8 cellular contexts compared by ENCODE assay signal in genomic region chr17:39668141-39668924, GRCh38. TPM values are rescaled to one million over a fixed set of nuclear protein-coding genes. Genes with fewer than 3 reads are reported as not detected.
DNase-seq lines count a peak whose midpoint lies in the region; ATAC-seq, FAIRE-seq and TF ChIP-seq lines count a peak whose summit lies in the region.

A gene with protein sequence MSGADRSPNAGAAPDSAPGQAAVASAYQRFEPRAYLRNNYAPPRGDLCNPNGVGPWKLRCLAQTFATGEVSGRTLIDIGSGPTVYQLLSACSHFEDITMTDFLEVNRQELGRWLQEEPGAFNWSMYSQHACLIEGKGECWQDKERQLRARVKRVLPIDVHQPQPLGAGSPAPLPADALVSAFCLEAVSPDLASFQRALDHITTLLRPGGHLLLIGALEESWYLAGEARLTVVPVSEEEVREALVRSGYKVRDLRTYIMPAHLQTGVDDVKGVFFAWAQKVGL (plus strand): TSS chr17:39668453. CDS start chr17:39668476, 23 bp downstream.

- H3K36me3 ChIP-seq in OCI-LY3 (replicated peaks; ENCODE audit: low read depth, low read length), result no peaks in the 10 kb centered on the region
- H3K36me3 ChIP-seq in neural progenitor cell, result no peaks in the 10 kb centered on the region
- H3K36me3 ChIP-seq in testis (ENCODE audit: low read depth, missing control alignments), result no peaks in the 10 kb centered on the region

- H2AFZ ChIP-seq in OCI-LY3 (ENCODE audit: low read depth, low read length) (peak within 1 kb of the TSS; percentile 57), neural progenitor cell (replicated peaks) (peak within 1 kb of the TSS; percentile 83)

- H3K79me2 ChIP-seq in OCI-LY3 (ENCODE audit: low read length) (no peaks in the 10 kb centered on the region), neural progenitor cell (ENCODE audit: low read depth) (no peaks in the 10 kb centered on the region)

- no peak within 1 kb of the TSS for H3K27ac ChIP-seq in 22Rv1
- no peak within 1 kb of the TSS for H3K27ac ChIP-seq in OCI-LY3 (ENCODE audit: low read length)
- no peak within 1 kb of the TSS for H3K27ac ChIP-seq in neural progenitor cell
- H3K27ac ChIP-seq in testis, result peak within 1 kb of the TSS in 1 of 2 donors; percentile 18

- no peak for TF ChIP-seq POLR2A in testis (IDR thresholded peaks at IDR 0.05)

- peak within 1 kb of the TSS; percentile 68 for H3K4me3 Mint-ChIP-seq in neural progenitor cell

- H4K20me1 ChIP-seq in OCI-LY3 (ENCODE audit: insufficient read depth, low read length), result no peaks in the 10 kb centered on the region
- peaks cover 29% of the 10 kb centered on the region for H4K20me1 ChIP-seq in neural progenitor cell (ENCODE audit: low read depth)

- H3K4me3 ChIP-seq in OCI-LY3 (ENCODE audit: low read length) (peak within 1 kb of the TSS; percentile 77), fibroblast of pulmonary artery (replicated peaks; ENCODE audit: low read depth, low read length) (no peak within 1 kb of the TSS), neural progenitor cell (peak within 1 kb of the TSS; percentile 53), testis (peak within 1 kb of the TSS; percentile 29 to 40)

- 3 to 5% methylated on average over 40 to 47 of the region's 73 CpGs for WGBS in testis, 2 donors

- H3K9ac ChIP-seq in OCI-LY3 (ENCODE audit: low read length) (peak within 1 kb of the TSS; percentile 68), neural progenitor cell (no peak within 1 kb of the TSS)

- no peaks in the 10 kb centered on the region for H3K9me3 ChIP-seq in OCI-LY3 (ENCODE audit: insufficient read depth, low read length)
- no peaks in the 10 kb centered on the region for H3K9me3 ChIP-seq in neural progenitor cell (ENCODE audit: low read depth)
- H3K9me3 ChIP-seq in testis, result no peaks in the 10 kb centered on the region

- H3K27ac Mint-ChIP-seq in neural progenitor cell, result no peak within 1 kb of the TSS

- ATAC-seq in HG03378 (IDR thresholded peaks at IDR 0.05; ENCODE audit: unreplicated experiment), result no peak

- H3F3A ChIP-seq in neural progenitor cell (ENCODE audit: low read depth), result peaks cover 22% of the 10 kb centered on the region

- H3K27me3 ChIP-seq in OCI-LY3 (ENCODE audit: low read depth, low read length) (peaks cover 6% of the 10 kb centered on the region), neural progenitor cell (peaks cover 68% of the 10 kb centered on the region), testis (no peaks in the 10 kb centered on the region)

- no peaks in the 10 kb centered on the region for H3K9me3 Mint-ChIP-seq in neural progenitor cell

- peaks cover 13% of the 10 kb centered on the region for H3K4me1 Mint-ChIP-seq in neural progenitor cell

- peak within 1 kb of the TSS; percentile 90 for H3K4me2 ChIP-seq in OCI-LY3 (ENCODE audit: low read length)
- H3K4me2 ChIP-seq in neural progenitor cell, result peak within 1 kb of the TSS; percentile 96

- DNase-seq in GM18507 (ENCODE audit: extremely low spot score, insufficient read length, low read depth) (peak; percentile 63), fibroblast of pulmonary artery (ENCODE audit: low read depth) (peak; percentile 61), neural progenitor cell (ENCODE audit: low spot score) (peak; percentile 92), testis (peak; percentile 82)
- DNase-seq in activated T-helper 9 cell treated with anti-CD3 and anti-CD28 coated beads, Interleukin-2, amount 50 U/mL, for 16 hours (ENCODE audit: low read depth), result peak; percentile 40

- H3K4me1 ChIP-seq in OCI-LY3 (ENCODE audit: low read length), result peaks cover 52% of the 10 kb centered on the region
- H3K4me1 ChIP-seq in neural progenitor cell, result peaks cover 28% of the 10 kb centered on the region
- H3K4me1 ChIP-seq in testis, result peaks cover 23% of the 10 kb centered on the region

- peak; percentile 77 for FAIRE-seq in GM18507 (lab: Jason Lieb, UNC)

- H3K27me3 Mint-ChIP-seq in neural progenitor cell (ENCODE audit: insufficient read depth, low read depth), result peaks cover 27% of the 10 kb centered on the region

- TF ChIP-seq CTCF in 22Rv1 (IDR thresholded peaks at IDR 0.05), result peak; percentile 88
- peak; percentile 62 for TF ChIP-seq CTCF in OCI-LY3 (IDR thresholded peaks at IDR 0.05; ENCODE audit: low read depth, low read length)
- peak; percentile 48 for TF ChIP-seq CTCF in fibroblast of pulmonary artery (IDR thresholded peaks at IDR 0.05; ENCODE audit: low read length, missing control alignments)
- TF ChIP-seq CTCF in neural progenitor cell (IDR thresholded peaks at IDR 0.05), result peak; percentile 73
- TF ChIP-seq CTCF in testis (IDR thresholded peaks at IDR 0.05), result peak; percentile 49 to 67 (median 56)

- intact Hi-C loops in testis (cut with DNase I; ENCODE audit: low total_unique reads), result no loop called here

- peaks cover 2% of the 10 kb centered on the region for H3K36me3 Mint-ChIP-seq in neural progenitor cell

RNA-seq across cellular contexts. Expression of the gene that starts here (rescaled TPM):
- total RNA-seq in neural progenitor cell (ENCODE audit: low replicate concordance) (0.28 TPM in 1 of 2 replicates, not detected in the other), testis (1 to 10 TPM; 2.6 to 2.7 TPM)
- 2.9 TPM for polyA plus RNA-seq in testis (ENCODE audit: insufficient read depth, low read depth, low replicate concordance)

Comparison
In these comparisons a context has a peak if more than half of its experiments do, and no peak if none do; other contexts are left out.
1. Peak in DNase-seq, H3K4me3 ChIP-seq and H3K4me2 ChIP-seq in neural progenitor cell; RNA of the gene not detected or under 1 TPM.
2. DNase-seq: peak in every context shown above with its lines; median percentile 92 in neural progenitor cell; 82 in testis; 63 in GM18507; 61 in fibroblast of pulmonary artery; 40 in activated T-helper 9 cell treated with anti-CD3 and anti-CD28 coated beads, Interleukin-2, amount 50 U/mL, for 16 hours.